25 cellular contexts compared by ENCODE assay signal in genomic region chr3:126142652-126143051, GRCh38. TPM values are rescaled to one million over a fixed set of nuclear protein-coding genes. Genes with fewer than 3 reads are reported as not detected.
DNase-seq lines count a peak whose midpoint lies in the region; ATAC-seq and TF ChIP-seq lines count a peak whose summit lies in the region.
"Had no signal": no experiment of that assay in that cellular context is flagged by ENCODE, and none has a peak within 500 bp of the region (broad histone marks: within the 10 kb centered on the region; RNA-seq: fewer than 3 reads in every experiment).

No MANE protein-coding gene starts in this region.

- no peaks in the 10 kb centered on the region for H3K79me2 ChIP-seq in GM23338 (replicated peaks; ENCODE audit: insufficient read depth)

- H3K9me2 ChIP-seq in GM23338 (ENCODE audit: insufficient read depth): peaks cover 3% of the 10 kb centered on the region; the same call in 1 of the 2 replicates

- H3K4me3 Mint-ChIP-seq in activated CD8-positive, alpha-beta T cell treated with anti-CD3 and anti-CD28 coated beads, Interleukin-2, amount 10 ng/mL, durations not matched to agents 7 days and 5 days: no peak overlapping the region
- no peak overlapping the region for H3K4me3 Mint-ChIP-seq in activated CD8-positive, alpha-beta T cell treated with anti-CD3 and anti-CD28 coated beads for 36 hours
- H3K4me3 Mint-ChIP-seq in GM23338: no peak overlapping the region
- H3K4me3 Mint-ChIP-seq: CD14-positive monocyte; CD4-positive, alpha-beta T cell; CD8-positive, alpha-beta memory T cell; HFFc6 had no signal

- no peaks in the 10 kb centered on the region for H3F3A ChIP-seq in GM23338 (replicated peaks; ENCODE audit: low read depth)

- no peak overlapping the region for H2AFZ ChIP-seq in GM23338
- H2AFZ ChIP-seq: GM23248 had no signal

- no peaks in the 10 kb centered on the region for H3K36me3 Mint-ChIP-seq in activated CD8-positive, alpha-beta T cell treated with anti-CD3 and anti-CD28 coated beads, Interleukin-2, amount 10 ng/mL, durations not matched to agents 7 days and 5 days (ENCODE audit: low read depth)
- H3K36me3 Mint-ChIP-seq in activated CD8-positive, alpha-beta T cell treated with anti-CD3 and anti-CD28 coated beads for 36 hours (ENCODE audit: low read depth): no peaks in the 10 kb centered on the region
- H3K36me3 Mint-ChIP-seq in GM23338 (ENCODE audit: low read depth): no peaks in the 10 kb centered on the region
- H3K36me3 Mint-ChIP-seq: CD14-positive monocyte; CD8-positive, alpha-beta memory T cell had no signal

- no peak overlapping the region for H3K4me2 ChIP-seq in GM23338
- H3K4me2 ChIP-seq: A549; BLaER1 treated with 17β-estradiol and CSF1 and Interleukin-3, amounts not matched to agents 10 nM and 100 nM had no signal

- H3K9me3 Mint-ChIP-seq in activated CD8-positive, alpha-beta T cell treated with anti-CD3 and anti-CD28 coated beads, Interleukin-2, amount 10 ng/mL, durations not matched to agents 7 days and 5 days (ENCODE audit: insufficient read depth): no peaks in the 10 kb centered on the region
- H3K9me3 Mint-ChIP-seq in activated CD8-positive, alpha-beta T cell treated with anti-CD3 and anti-CD28 coated beads for 36 hours: no peaks in the 10 kb centered on the region
- H3K9me3 Mint-ChIP-seq in GM23338: no peaks in the 10 kb centered on the region
- H3K9me3 Mint-ChIP-seq: CD4-positive, alpha-beta T cell; CD8-positive, alpha-beta memory T cell; HFFc6 had no signal

- no peak for ATAC-seq in activated CD8-positive, alpha-beta T cell treated with anti-CD3 and anti-CD28 coated beads, Interleukin-2, amount 10 ng/mL, durations not matched to agents 7 days and 5 days
- no peak for ATAC-seq in activated CD8-positive, alpha-beta T cell treated with anti-CD3 and anti-CD28 coated beads for 36 hours
- peak; percentile 61; the same call in 2 of the 3 replicates for ATAC-seq in GM23338
- ATAC-seq in HG02588 (IDR thresholded peaks at IDR 0.05; ENCODE audit: unreplicated experiment): no peak
- no peak for ATAC-seq in GM19328 (IDR thresholded peaks at IDR 0.05; ENCODE audit: unreplicated experiment)
- no peak for ATAC-seq in GM19324 (IDR thresholded peaks at IDR 0.05; ENCODE audit: low FRiP score, unreplicated experiment)
- ATAC-seq: A549, GM12878 had no signal

- intact Hi-C loops in activated CD8-positive, alpha-beta T cell treated with anti-CD3 and anti-CD28 coated beads for 36 hours (cut with micrococcal nuclease): no loop called here
- intact Hi-C loops in colonic mucosa (cut with DNase I): no loop called here

- CTCF ChIA-PET in activated CD8-positive, alpha-beta T cell treated with anti-CD3 and anti-CD28 coated beads, Interleukin-2, amount 10 ng/mL, durations not matched to agents 7 days and 5 days (lab: Charles Lee): no interaction called here
- CTCF ChIA-PET in activated CD8-positive, alpha-beta T cell treated with anti-CD3 and anti-CD28 coated beads for 36 hours (lab: Charles Lee): no interaction called here

- no peaks in the 10 kb centered on the region for H3K9me3 ChIP-seq in colonic mucosa
- H3K9me3 ChIP-seq: A549, BE2C, HAP-1 had no signal

- H4K20me1 ChIP-seq in GM23338 (replicated peaks; ENCODE audit: insufficient read depth): no peaks in the 10 kb centered on the region
- H4K20me1 ChIP-seq: BLaER1 treated with 17β-estradiol and CSF1 and Interleukin-3, amounts not matched to agents 10 nM and 100 nM had no signal

- H3K27me3 Mint-ChIP-seq in activated CD8-positive, alpha-beta T cell treated with anti-CD3 and anti-CD28 coated beads, Interleukin-2, amount 10 ng/mL, durations not matched to agents 7 days and 5 days (ENCODE audit: low read depth): peaks cover 26% of the 10 kb centered on the region
- H3K27me3 Mint-ChIP-seq in activated CD8-positive, alpha-beta T cell treated with anti-CD3 and anti-CD28 coated beads for 36 hours: peaks cover 22% of the 10 kb centered on the region
- H3K27me3 Mint-ChIP-seq in GM23338 (ENCODE audit: insufficient read depth, low read depth, poor library complexity): peaks cover 2% of the 10 kb centered on the region

- peak; percentile 5 for DNase-seq in activated CD8-positive, alpha-beta T cell treated with anti-CD3 and anti-CD28 coated beads, Interleukin-2, amount 10 ng/mL, durations not matched to agents 7 days and 5 days
- no peak for DNase-seq in activated CD8-positive, alpha-beta T cell treated with anti-CD3 and anti-CD28 coated beads for 36 hours
- DNase-seq in GM23338 (ENCODE audit: low spot score) (no peak), colonic mucosa (peak; percentile 7), islet precursor cell (peak; percentile 10)
- DNase-seq: 8988T; ACHN; AML-193; BE2C; CD8-positive, alpha-beta memory T cell; DMS 273 treated with DMSO at 0.1 percent for 48 hours; DMS79; EL; GDM1; GM23248; HFFc6 had no signal

- no peaks in the 10 kb centered on the region for H3K27me3 ChIP-seq in GM23338 (ENCODE audit: insufficient read depth)
- H3K27me3 ChIP-seq in colonic mucosa: no peaks in the 10 kb centered on the region
- H3K27me3 ChIP-seq: BLaER1 treated with 17β-estradiol and CSF1 and Interleukin-3, amounts not matched to agents 10 nM and 100 nM had no signal

- no peaks in the 10 kb centered on the region for H3K4me1 Mint-ChIP-seq in activated CD8-positive, alpha-beta T cell treated with anti-CD3 and anti-CD28 coated beads, Interleukin-2, amount 10 ng/mL, durations not matched to agents 7 days and 5 days (ENCODE audit: low read depth)
- no peaks in the 10 kb centered on the region for H3K4me1 Mint-ChIP-seq in activated CD8-positive, alpha-beta T cell treated with anti-CD3 and anti-CD28 coated beads for 36 hours (ENCODE audit: low read depth)
- H3K4me1 Mint-ChIP-seq in GM23338: no peaks in the 10 kb centered on the region; the same call in 2 of the 3 replicates
- H3K4me1 Mint-ChIP-seq: CD14-positive monocyte; CD8-positive, alpha-beta memory T cell had no signal

- H3K4me3 ChIP-seq in GM23338 (no peak overlapping the region), colonic mucosa (no peak overlapping the region)
- H3K4me3 ChIP-seq: A549; BLaER1 treated with 17β-estradiol and CSF1 and Interleukin-3, amounts not matched to agents 10 nM and 100 nM; GM12878; GM23248; HAP-1 had no signal

- H3K4me1 ChIP-seq in GM23338 (ENCODE audit: insufficient read depth) (no peaks in the 10 kb centered on the region), colonic mucosa (no peaks in the 10 kb centered on the region)
- H3K4me1 ChIP-seq: A549; BE2C; BLaER1 treated with 17β-estradiol and CSF1 and Interleukin-3, amounts not matched to agents 10 nM and 100 nM; HAP-1 had no signal

- POLR2A ChIA-PET in activated CD8-positive, alpha-beta T cell treated with anti-CD3 and anti-CD28 coated beads, Interleukin-2, amount 10 ng/mL, durations not matched to agents 7 days and 5 days (lab: Charles Lee): no interaction called here
- POLR2A ChIA-PET in activated CD8-positive, alpha-beta T cell treated with anti-CD3 and anti-CD28 coated beads for 36 hours (lab: Charles Lee): no interaction called here

- H3K36me3 ChIP-seq in GM23338 (ENCODE audit: insufficient read depth): no peaks in the 10 kb centered on the region
- no peaks in the 10 kb centered on the region for H3K36me3 ChIP-seq in colonic mucosa
- H3K36me3 ChIP-seq: BE2C; BLaER1 treated with 17β-estradiol and CSF1 and Interleukin-3, amounts not matched to agents 10 nM and 100 nM; HAP-1 had no signal

- H3K27ac ChIP-seq in GM23338 (ENCODE audit: low read depth): no peak overlapping the region
- no peak overlapping the region for H3K27ac ChIP-seq in colonic mucosa
- H3K27ac ChIP-seq: A549; BLaER1 treated with 17β-estradiol and CSF1 and Interleukin-3, amounts not matched to agents 10 nM and 100 nM; GM23248 had no signal

- H3K9ac ChIP-seq in colonic mucosa (ENCODE audit: low read depth in 2 of 2, low read length in 2 of 2): no peak overlapping the region
- H3K9ac ChIP-seq: BLaER1 treated with 17β-estradiol and CSF1 and Interleukin-3, amounts not matched to agents 10 nM and 100 nM; GM23248 had no signal

- H3K27ac Mint-ChIP-seq in activated CD8-positive, alpha-beta T cell treated with anti-CD3 and anti-CD28 coated beads, Interleukin-2, amount 10 ng/mL, durations not matched to agents 7 days and 5 days: no peak overlapping the region
- H3K27ac Mint-ChIP-seq in activated CD8-positive, alpha-beta T cell treated with anti-CD3 and anti-CD28 coated beads for 36 hours: no peak overlapping the region
- no peak overlapping the region for H3K27ac Mint-ChIP-seq in GM23338
- H3K27ac Mint-ChIP-seq: CD14-positive monocyte; CD4-positive, alpha-beta T cell; CD8-positive, alpha-beta memory T cell; HFFc6 had no signal

- no peak for TF ChIP-seq CTCF in activated CD8-positive, alpha-beta T cell treated with anti-CD3 and anti-CD28 coated beads for 36 hours (IDR thresholded peaks at IDR 0.05)
- TF ChIP-seq CTCF in GM23338 (conservative IDR thresholded peaks at IDR 0.05; ENCODE audit: low read depth in 2 of 2) (no peak), colonic mucosa (IDR thresholded peaks at IDR 0.05) (no peak)

TF ChIP-seq in GM23338, 12 proteins besides CTCF, POLR2A, EP300 and RAD21 (continues in another document):
- no peak for TF ChIP-seq JUNB (IDR thresholded peaks at IDR 0.05; ENCODE audit: unreplicated experiment)
- TF ChIP-seq POLR2AphosphoS5 (IDR thresholded peaks at IDR 0.05; ENCODE audit: low read depth): no peak
- no peak for TF ChIP-seq ZNF331 (CRISPR knock-in tag; IDR thresholded peaks at IDR 0.05; ENCODE audit: low read depth)
- TF ChIP-seq EZH2phosphoT487 (IDR thresholded peaks at IDR 0.05; ENCODE audit: unreplicated experiment): no peak
- no peak for TF ChIP-seq ETS1 (IDR thresholded peaks at IDR 0.05)

RNA-seq across cellular contexts. Expression of gene ALDH1L1, which starts 37.7 kb away (rescaled TPM):
- total RNA-seq in activated CD8-positive, alpha-beta T cell treated with anti-CD3 and anti-CD28 coated beads, Interleukin-2, amount 10 ng/mL, durations not matched to agents 7 days and 5 days: not detected
- not detected for total RNA-seq in activated CD8-positive, alpha-beta T cell treated with anti-CD3 and anti-CD28 coated beads for 36 hours
- total RNA-seq in GM23338 (2014; rRNA removed; shearing (Covaris generic)): 0.82 and 1.3 TPM in 2 replicates
- 0.89 and 1.0 TPM in 2 replicates for polyA plus RNA-seq in GM23338 (2016; fragmentation: Nextera tagmentation; extraction: Ambion mirVana)
- 10 to 100 TPM; 15.3 to 25.6 TPM for total RNA-seq in colonic mucosa
- total RNA-seq: CD4-positive, alpha-beta T cell; CD8-positive, alpha-beta memory T cell; GM23248 had no signal
- polyA plus RNA-seq: CD14-positive monocyte; CD8-positive, alpha-beta memory T cell; GM23248 had no signal

RNA-seq across cellular contexts. Expression of gene SLC41A3, which starts 58.7 kb away (rescaled TPM):
- total RNA-seq in activated CD8-positive, alpha-beta T cell treated with anti-CD3 and anti-CD28 coated beads, Interleukin-2, amount 10 ng/mL, durations not matched to agents 7 days and 5 days: 10 to 100 TPM; 22.0 to 26.5 TPM
- total RNA-seq in activated CD8-positive, alpha-beta T cell treated with anti-CD3 and anti-CD28 coated beads for 36 hours: 10 to 100 TPM; 19.1 to 23.4 TPM
- 27.3 and 29.8 TPM in 2 replicates for total RNA-seq in GM23338 (2014; rRNA removed; shearing (Covaris generic))
- 12.1 and 13.4 TPM in 2 replicates for polyA plus RNA-seq in GM23338 (2016; fragmentation: Nextera tagmentation; extraction: Ambion mirVana)
- total RNA-seq in colonic mucosa: 10 to 100 TPM; 27.6 to 33.1 TPM

Comparison
In these comparisons a context has a peak if more than half of its experiments do, and no peak if none do; other contexts are left out.
1. DNase-seq: peak in activated CD8-positive, alpha-beta T cell treated with anti-CD3 and anti-CD28 coated beads, Interleukin-2, amount 10 ng/mL, durations not matched to agents 7 days and 5 days (single experiment), colonic mucosa (single experiment) and islet precursor cell (single experiment); none in activated CD8-positive, alpha-beta T cell treated with anti-CD3 and anti-CD28 coated beads for 36 hours (single experiment) and GM23338 (single experiment).